ENCODE assay signal across 14 cellular contexts in the genomic region with DNA sequence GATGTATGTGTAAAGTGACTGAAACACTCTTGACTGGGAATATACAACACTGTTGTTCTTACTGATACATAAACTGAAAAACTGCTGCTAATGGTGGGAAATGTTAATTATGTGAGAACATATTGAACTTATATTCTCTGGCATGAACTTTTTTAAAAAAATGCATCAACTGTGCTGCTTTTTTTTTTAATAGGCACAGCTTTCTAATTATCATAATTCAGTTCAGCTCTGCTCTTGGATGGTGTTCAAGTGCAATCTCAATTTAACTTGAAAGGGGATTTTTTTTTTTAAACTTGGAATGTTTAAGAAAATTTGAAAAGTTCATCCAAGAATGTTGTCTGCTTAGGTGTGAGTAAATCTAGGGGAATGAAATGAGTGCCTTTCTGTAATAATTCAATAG. TPM values are rescaled to one million over a fixed set of nuclear protein-coding genes. Genes with fewer than 3 reads are reported as not detected.
DNase-seq lines count a peak whose midpoint lies in the region; ATAC-seq and TF ChIP-seq lines count a peak whose summit lies in the region.
"Had no signal": no experiment of that assay in that cellular context is flagged by ENCODE, and none has a peak within 500 bp of the region (broad histone marks: within the 10 kb centered on the region; RNA-seq: fewer than 3 reads in every experiment).

No MANE protein-coding gene starts in this region.

- H3K27ac ChIP-seq in PC-9 (peak overlapping the region; percentile 61), fibroblast of lung (ENCODE audit: insufficient read depth, low read length) (peak overlapping the region; percentile 62)

- H3K27me3 ChIP-seq in BE2C (no peaks in the 10 kb centered on the region), PC-9 (ENCODE audit: insufficient read depth, low read depth) (no peaks in the 10 kb centered on the region), fibroblast of lung (ENCODE audit: control insufficient read depth, insufficient read depth, low read length) (no peaks in the 10 kb centered on the region)

- H3K36me3 Mint-ChIP-seq in osteocyte (ENCODE audit: unreplicated experiment) = peaks cover 6% of the 10 kb centered on the region

- POLR2A ChIA-PET in PC-9 (lab: Charles Lee; ENCODE audit: unreplicated experiment) = no interaction called here

- no peaks in the 10 kb centered on the region for H3K9me2 ChIP-seq in PC-9 (ENCODE audit: insufficient read depth)

- peaks cover 19% of the 10 kb centered on the region for H3F3A ChIP-seq in PC-9 (ENCODE audit: insufficient read depth, low read depth)

- ATAC-seq in HG03196 (IDR thresholded peaks at IDR 0.05; ENCODE audit: unreplicated experiment) (no peak), HG03280 (IDR thresholded peaks at IDR 0.05; ENCODE audit: unreplicated experiment) (no peak)

- H3K27me3 Mint-ChIP-seq in osteocyte (ENCODE audit: unreplicated experiment) = no peaks in the 10 kb centered on the region

- H3K9me3 Mint-ChIP-seq in osteocyte (ENCODE audit: unreplicated experiment) = no peaks in the 10 kb centered on the region
- H3K9me3 Mint-ChIP-seq: activated B cell treated with CpG ODN at 0.5 μM for 24 hours had no signal

- intact Hi-C loops in PC-9 (cut with micrococcal nuclease; ENCODE audit: unreplicated experiment) = loop anchor here (2.0 kb wide), 1 partner anchor 89 kb away; no protein-coding TSS in a partner anchor

- no peak overlapping the region for H2AFZ ChIP-seq in PC-9
- no peak overlapping the region for H2AFZ ChIP-seq in fibroblast of lung (ENCODE audit: low read length)

- CTCF ChIA-PET in PC-9 (lab: Charles Lee) = no interaction called here

- DNase-seq in BE2C (no peak), PC-9 (no peak), fibroblast of lung (ENCODE audit: low read depth in 2 of 2) (no peak), osteocyte (ENCODE audit: extremely low spot score, unreplicated experiment) (no peak), T-helper 2 cell (no peak)
- DNase-seq in stimulated activated CD4-positive, alpha-beta T cell treated with anti-CD3 and anti-CD28 coated beads, Interleukin-2, amount 100 ng/mL, for 48 hours = no peak
- DNase-seq: activated B cell treated with CpG ODN at 0.5 μM for 24 hours; effector memory CD4-positive, alpha-beta T cell; SHP77 treated with DMSO at 0.1 percent for 48 hours had no signal

- H3K4me2 ChIP-seq in PC-9 = peak overlapping the region; percentile 94
- H3K4me2 ChIP-seq in fibroblast of lung (ENCODE audit: extremely low read depth, insufficient read depth, low read length) = peak overlapping the region; percentile 81

- H3K36me3 ChIP-seq in BE2C (peaks cover 20% of the 10 kb centered on the region), PC-9 (ENCODE audit: low read depth) (no peaks in the 10 kb centered on the region), fibroblast of lung (ENCODE audit: control insufficient read depth, insufficient read depth, low read length) (peaks cover 4% of the 10 kb centered on the region)

- H3K4me1 ChIP-seq in BE2C (peaks cover 23% of the 10 kb centered on the region), PC-9 (replicated peaks; ENCODE audit: insufficient read depth) (peaks cover 68% of the 10 kb centered on the region), fibroblast of lung (ENCODE audit: control insufficient read depth, extremely low read depth, insufficient read depth, low read length) (peaks cover 18% of the 10 kb centered on the region)

- no peak overlapping the region for H3K9ac ChIP-seq in fibroblast of lung (ENCODE audit: insufficient read depth, low read length)

- peak overlapping the region; percentile 96 for H3K27ac Mint-ChIP-seq in osteocyte (ENCODE audit: unreplicated experiment)
- H3K27ac Mint-ChIP-seq: activated B cell treated with CpG ODN at 0.5 μM for 24 hours, CD14-positive monocyte, memory B cell had no signal

- H3K4me3 ChIP-seq in BE2C (ENCODE audit: low read depth, low read length) = peak overlapping the region; percentile 86
- H3K4me3 ChIP-seq in PC-9 = peak overlapping the region; percentile 94; the same call in 1 of the 2 replicates
- peak overlapping the region in 3 of 4 experiments; percentile 67 to 99 (median 89) for H3K4me3 ChIP-seq in fibroblast of lung (replicated peaks in 1 of 4; ENCODE audit: control extremely low read depth in 1 of 4, insufficient read depth in 1 of 4, low read depth in 3 of 4, low read length in 4 of 4)
- H3K4me3 ChIP-seq: skin epidermis had no signal

- H3K79me2 ChIP-seq in PC-9 (ENCODE audit: low read depth) = peaks cover 92% of the 10 kb centered on the region
- peaks cover 98% of the 10 kb centered on the region for H3K79me2 ChIP-seq in fibroblast of lung (ENCODE audit: control insufficient read depth, insufficient read depth, low read length)

- no peaks in the 10 kb centered on the region for H4K20me1 ChIP-seq in PC-9 (ENCODE audit: insufficient read depth)
- H4K20me1 ChIP-seq in fibroblast of lung (ENCODE audit: control insufficient read depth, extremely low read depth, insufficient read depth, low read length) = no peaks in the 10 kb centered on the region

- no peak for TF ChIP-seq CTCF in BE2C (IDR thresholded peaks at IDR 0.05; ENCODE audit: low read depth, low read length)
- no peak for TF ChIP-seq CTCF in PC-9 (conservative IDR thresholded peaks at IDR 0.05)
- no peak for TF ChIP-seq CTCF in fibroblast of lung (conservative IDR thresholded peaks at IDR 0.05 in 1 of 2, IDR thresholded peaks at IDR 0.05 in 1 of 2; ENCODE audit: low read depth in 1 of 2, low read length in 2 of 2)
- TF ChIP-seq CTCF in osteocyte (IDR thresholded peaks at IDR 0.05) = no peak

- BruUV-seq in PC-9 (replicated peaks; lab: Mats Ljungman, UMichigan) = no TSS peak

- peak overlapping the region; percentile 71 for H3K4me3 Mint-ChIP-seq in osteocyte (ENCODE audit: unreplicated experiment)
- H3K4me3 Mint-ChIP-seq: activated B cell treated with CpG ODN at 0.5 μM for 24 hours, memory B cell had no signal

- H3K9me3 ChIP-seq in BE2C (no peaks in the 10 kb centered on the region), PC-9 (ENCODE audit: insufficient read depth, low read depth) (no peaks in the 10 kb centered on the region), fibroblast of lung (ENCODE audit: control insufficient read depth, insufficient read depth, low read depth, low read length) (no peaks in the 10 kb centered on the region)

- H3K4me1 Mint-ChIP-seq in osteocyte (ENCODE audit: unreplicated experiment) = peaks cover 78% of the 10 kb centered on the region
- H3K4me1 Mint-ChIP-seq: memory B cell had no signal

RNA-seq across cellular contexts. Expression of a gene that starts 5.2 kb away (rescaled TPM):
- 39.2 TPM for polyA plus RNA-seq in BE2C (2012; ENCODE audit: insufficient read depth, insufficient read length, low read depth)
- total RNA-seq in PC-9 (2021) = 76.9 and 106 TPM in 2 replicates
- total RNA-seq in fibroblast of lung = 65.0 and 121 TPM in 2 replicates
- polyA plus RNA-seq in fibroblast of lung = 78.9 and 88.6 TPM in 2 replicates
- polyA plus RNA-seq in fibroblast of lung (2012) = 58.0 and 90.2 TPM in 2 replicates
- 97.1 and 105 TPM in 2 replicates for polyA minus RNA-seq in fibroblast of lung (ENCODE audit: low replicate concordance)
- 152 and 154 TPM in 2 replicates for total RNA-seq in osteocyte
- polyA plus RNA-seq: CD14-positive monocyte had no signal
